In genomic region chr9:117368684-117369230, GRCh38 we compare ENCODE assay signal across 1 cellular context.
TF ChIP-seq lines count a peak whose summit lies in the region.

No MANE protein-coding gene starts in this region.

TF ChIP-seq in GM23338, 12 proteins besides CTCF, POLR2A, EP300 and RAD21 (continued from another document):
- no peak for TF ChIP-seq REST (IDR thresholded peaks at IDR 0.05; ENCODE audit: unreplicated experiment)
